ENCODE assay signal across 9 cellular contexts in the genomic region with DNA sequence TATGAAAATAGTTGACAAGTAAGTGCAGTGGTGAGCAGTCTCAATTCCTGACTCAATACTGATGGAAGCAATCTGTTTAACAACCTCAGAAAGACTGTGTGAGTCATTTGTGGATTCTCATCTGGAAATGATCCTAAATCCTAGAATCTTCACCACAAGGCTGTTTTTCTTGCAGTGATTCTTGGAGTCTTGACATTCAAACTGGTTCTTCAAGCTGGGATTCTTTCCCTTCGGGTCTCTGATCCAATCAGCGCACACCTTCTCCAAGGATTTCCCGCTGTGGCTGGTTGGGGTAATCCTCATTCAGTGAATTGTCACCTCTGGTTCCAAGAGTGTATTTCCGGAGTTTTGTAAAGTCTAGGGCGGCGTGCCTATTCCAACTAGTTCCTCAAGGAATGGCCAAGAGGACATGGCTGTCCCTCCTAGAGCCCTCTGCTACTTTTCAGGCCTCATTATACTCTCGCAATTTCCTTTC. TPM values are rescaled to one million over a fixed set of nuclear protein-coding genes. Genes with fewer than 3 reads are reported as not detected.
A peak's percentile ranks its signal among the peaks of the same experiment; 100 is the strongest.
DNase-seq lines count a peak whose midpoint lies in the region; ATAC-seq and TF ChIP-seq lines count a peak whose summit lies in the region.
"Had no signal": no experiment of that assay in that cellular context is flagged by ENCODE, and none has a peak within 500 bp of the region (broad histone marks: within the 10 kb centered on the region; RNA-seq: fewer than 3 reads in every experiment).

No MANE protein-coding gene starts in this region.

- H3K36me3 Mint-ChIP-seq in activated T-cell treated with anti-CD3 and anti-CD28 coated beads, Interleukin-2, amount 50 U/mL, for 72 hours (ENCODE audit: insufficient read depth in 2 of 2): peaks cover 0 to 5% of the 10 kb centered on the region in 2 donors

- no peak overlapping the region for H3K27ac Mint-ChIP-seq in activated T-cell treated with anti-CD3 and anti-CD28 coated beads, Interleukin-2, amount 50 U/mL, for 72 hours
- H3K27ac Mint-ChIP-seq: activated naive CD8-positive, alpha-beta T cell had no signal

- no peak for TF ChIP-seq CTCF in mammary epithelial cell (conservative IDR thresholded peaks at IDR 0.05 in 1 of 2, IDR thresholded peaks at IDR 0.05 in 1 of 2; ENCODE audit: extremely low read depth in 1 of 2, insufficient read depth in 1 of 2, low read depth in 1 of 2, low read length in 2 of 2)

- H3K4me3 ChIP-seq in mammary epithelial cell (replicated peaks in 1 of 3; ENCODE audit: insufficient read depth in 1 of 3, low read depth in 2 of 3, low read length in 3 of 3) (no peak overlapping the region), neuronal stem cell (ENCODE audit: low read length in 2 of 2) (no peak overlapping the region)

- H4K91ac ChIP-seq in neuronal stem cell (ENCODE audit: low read depth, low read length, poor library complexity): no peak overlapping the region

- peak overlapping the region in 1 of 2 donors; percentile 47 for H3K4me3 Mint-ChIP-seq in activated T-cell treated with anti-CD3 and anti-CD28 coated beads, Interleukin-2, amount 50 U/mL, for 72 hours
- H3K4me3 Mint-ChIP-seq: activated naive CD8-positive, alpha-beta T cell had no signal

- H3K9me3 ChIP-seq in mammary epithelial cell (replicated peaks; ENCODE audit: insufficient read depth, low read length) (no peaks in the 10 kb centered on the region), neuronal stem cell (replicated peaks in 1 of 2; ENCODE audit: control insufficient read depth in 2 of 2, insufficient read depth in 1 of 2, low read depth in 1 of 2, low read length in 2 of 2) (peaks cover 0 to 16% of the 10 kb centered on the region in 2 donors)

- H4K20me1 ChIP-seq in mammary epithelial cell (ENCODE audit: insufficient read depth, low read length): no peaks in the 10 kb centered on the region

- H2BK15ac ChIP-seq in neuronal stem cell (ENCODE audit: low read length): no peak overlapping the region

- no TSS peak for BruUV-seq in mammary epithelial cell (replicated peaks; lab: Mats Ljungman, UMichigan)

- no peak overlapping the region for H2BK12ac ChIP-seq in neuronal stem cell (ENCODE audit: low read length)

- dilution Hi-C loops in mammary epithelial cell (cut with HindIII; ENCODE audit: low sequenced_read_pairs): no loop called here

- peaks cover 10% of the 10 kb centered on the region for H3K4me1 ChIP-seq in mammary epithelial cell (ENCODE audit: insufficient read depth, low read length)
- peaks cover 0 to 4% of the 10 kb centered on the region in 2 donors for H3K4me1 ChIP-seq in neuronal stem cell (ENCODE audit: control insufficient read depth in 2 of 2, insufficient read depth in 1 of 2, low read depth in 1 of 2, low read length in 2 of 2)

- peak overlapping the region; percentile 27 for H2AFZ ChIP-seq in mammary epithelial cell (ENCODE audit: low read depth, low read length)
- H2AFZ ChIP-seq in neuronal stem cell (ENCODE audit: low read length): peak overlapping the region; percentile 51

- in situ Hi-C loops in mammary epithelial cell (cut with MboI; ENCODE audit: low sequenced_read_pairs in 2 of 2): loop anchor here (5.0 to 10.0 kb wide), 3 partner anchors 62 to 137 kb away; no protein-coding TSS in a partner anchor

- H3K9me3 Mint-ChIP-seq in activated T-cell treated with anti-CD3 and anti-CD28 coated beads, Interleukin-2, amount 50 U/mL, for 72 hours: no peaks in the 10 kb centered on the region

- H3K27me3 ChIP-seq in mammary epithelial cell (ENCODE audit: insufficient read depth, low read length) (no peaks in the 10 kb centered on the region), neuronal stem cell (ENCODE audit: control insufficient read depth in 3 of 3, insufficient read depth in 3 of 3, low read depth in 1 of 3, low read length in 3 of 3) (no peaks in the 10 kb centered on the region)

- no peak overlapping the region for H3K4ac ChIP-seq in neuronal stem cell (ENCODE audit: low read length)

- H3K18ac ChIP-seq in neuronal stem cell (ENCODE audit: low read length): no peak overlapping the region

- peak overlapping the region; percentile 40 for H3K27ac ChIP-seq in mammary epithelial cell (ENCODE audit: insufficient read depth, low read depth, low read length)
- no peak overlapping the region for H3K27ac ChIP-seq in neuronal stem cell (replicated peaks; ENCODE audit: low read length)

- 61% methylated on average over 7 of the region's 7 CpGs for WGBS in mammary epithelial cell (ENCODE audit: low coverage, missing lambda C conversion rate)
- WGBS in neuronal stem cell (ENCODE audit: extremely low coverage in 2 of 2, insufficient read length in 2 of 2, insufficient replicate concordance in 1 of 2), 2 donors: no CpG with 5 or more reads among the region's 7 CpGs

- no peak overlapping the region for H3K23ac ChIP-seq in neuronal stem cell (ENCODE audit: low read depth, low read length, poor library complexity)

- H3K36me3 ChIP-seq in mammary epithelial cell (ENCODE audit: insufficient read depth, low read length) (no peaks in the 10 kb centered on the region), neuronal stem cell (replicated peaks in 1 of 2; ENCODE audit: control insufficient read depth in 2 of 2, insufficient read depth in 2 of 2, low read length in 2 of 2) (no peaks in the 10 kb centered on the region)

- H2AK5ac ChIP-seq in neuronal stem cell (ENCODE audit: low read depth, low read length): no peak overlapping the region

- DNase-seq in ELF-1 (ENCODE audit: low read depth, low spot score): peak; percentile 80
- peak; percentile 80 for DNase-seq in mammary epithelial cell
- no peak for DNase-seq in neuronal stem cell (ENCODE audit: low spot score)
- no peak for DNase-seq in NCI-H774 (lab: John Stamatoyannopoulos, UW)
- no peak for DNase-seq in NCI-H146 (lab: John Stamatoyannopoulos, UW)
- no peak for DNase-seq in activated T-cell treated with anti-CD3 and anti-CD28 coated beads, Interleukin-2, amount 50 U/mL, for 72 hours

- no peak overlapping the region for H2BK120ac ChIP-seq in neuronal stem cell (ENCODE audit: low read depth, low read length)

- intact Hi-C loops in mammary epithelial cell (cut with micrococcal nuclease): loop anchor here (1.0 kb wide), 3 partner anchors 61 to 351 kb away; no protein-coding TSS in a partner anchor

- H3K79me2 ChIP-seq in mammary epithelial cell (ENCODE audit: insufficient read depth, low read length): no peaks in the 10 kb centered on the region

- H3K79me1 ChIP-seq in neuronal stem cell (ENCODE audit: low read depth, low read length): no peaks in the 10 kb centered on the region

- no peak overlapping the region for H3K9ac ChIP-seq in mammary epithelial cell (ENCODE audit: insufficient read depth, low read length)
- no peak overlapping the region for H3K9ac ChIP-seq in neuronal stem cell (ENCODE audit: low read depth, low read length, poor library complexity)

- no peak overlapping the region for H4K8ac ChIP-seq in neuronal stem cell (ENCODE audit: low read depth, low read length)

- H3K27me3 Mint-ChIP-seq in activated T-cell treated with anti-CD3 and anti-CD28 coated beads, Interleukin-2, amount 50 U/mL, for 72 hours (ENCODE audit: low read depth): no peaks in the 10 kb centered on the region
- H3K27me3 Mint-ChIP-seq: activated naive CD8-positive, alpha-beta T cell had no signal

- H3K4me1 Mint-ChIP-seq in activated T-cell treated with anti-CD3 and anti-CD28 coated beads, Interleukin-2, amount 50 U/mL, for 72 hours (ENCODE audit: low read depth): peaks cover 24% of the 10 kb centered on the region

- H2BK5ac ChIP-seq in neuronal stem cell (ENCODE audit: low read length): no peak overlapping the region

- no peak overlapping the region for H3K14ac ChIP-seq in neuronal stem cell (ENCODE audit: low read length)

- H3K4me2 ChIP-seq in mammary epithelial cell (ENCODE audit: insufficient read depth, low read depth, low read length) (peak overlapping the region; percentile 4), neuronal stem cell (ENCODE audit: insufficient read depth, low read length, poor library complexity, severe bottlenecking) (no peak overlapping the region)

- ATAC-seq in HG03095 (IDR thresholded peaks at IDR 0.05; ENCODE audit: unreplicated experiment) (peak; percentile 12), HG02885 (IDR thresholded peaks at IDR 0.05; ENCODE audit: poor library complexity, unreplicated experiment) (no peak)
- ATAC-seq in activated T-cell treated with anti-CD3 and anti-CD28 coated beads, Interleukin-2, amount 50 U/mL, for 72 hours (replicated peaks in 1 of 2): no peak

- CTCF ChIA-PET in mammary epithelial cell (lab: Charles Lee; ENCODE audit: low non-redundant PET): interaction anchor here (0.7 kb wide), 2 partner anchors 58 to 83 kb away, joined by 3 to 4 read pairs; no protein-coding TSS in a partner anchor

RNA-seq across cellular contexts. Expression of gene FOXJ2, which starts 37.7 kb away (rescaled TPM):
- total RNA-seq in mammary epithelial cell: 10 to 100 TPM in 1 of 2 donors, 1 to 10 TPM in 1; 7.2 to 16.4 TPM
- 5.1 TPM for polyA plus RNA-seq in mammary epithelial cell
- 18.9 TPM for polyA minus RNA-seq in mammary epithelial cell
- polyA plus RNA-seq in neuronal stem cell (2013, experiment 1 of 2): 7.9 TPM
- polyA plus RNA-seq in neuronal stem cell (2013, experiment 2 of 2): 8.3 TPM
- total RNA-seq in activated T-cell treated with anti-CD3 and anti-CD28 coated beads, Interleukin-2, amount 50 U/mL, for 72 hours: 10 to 100 TPM; 26.6 to 27.8 TPM

RNA-seq across cellular contexts. Expression of gene SLC2A3, which starts 58.8 kb away (rescaled TPM):
- 10 to 100 TPM in 1 of 2 donors, 1 to 10 TPM in 1; 5.6 to 12.5 TPM for total RNA-seq in mammary epithelial cell
- 36.6 TPM for polyA plus RNA-seq in mammary epithelial cell
- polyA minus RNA-seq in mammary epithelial cell: 113 TPM
- polyA plus RNA-seq in neuronal stem cell (2013, experiment 1 of 2): 103 TPM
- 104 TPM for polyA plus RNA-seq in neuronal stem cell (2013, experiment 2 of 2)
- 100 to 1,000 TPM; 312 to 509 TPM for total RNA-seq in activated T-cell treated with anti-CD3 and anti-CD28 coated beads, Interleukin-2, amount 50 U/mL, for 72 hours

Comparison
In these comparisons a context has a peak if more than half of its experiments do, and no peak if none do; other contexts are left out.
1. DNase-seq: peak in ELF-1 (single experiment) and mammary epithelial cell (single experiment); none in neuronal stem cell (single experiment), NCI-H774 (single experiment), NCI-H146 (single experiment) and activated T-cell treated with anti-CD3 and anti-CD28 coated beads, Interleukin-2, amount 50 U/mL, for 72 hours (0 of 2).
2. RNA of gene SLC2A3, which starts 58.8 kb away (total RNA-seq): 312 to 509 TPM in activated T-cell treated with anti-CD3 and anti-CD28 coated beads, Interleukin-2, amount 50 U/mL, for 72 hours; 5.6 to 12.5 TPM in mammary epithelial cell; every median in the first group is over 10 times any median in the second.